19 cellular contexts compared by ENCODE assay signal in genomic region chr5:79173626-79174025, GRCh38.
DNase-seq lines count a peak whose midpoint lies in the region; ATAC-seq, FAIRE-seq and TF ChIP-seq lines count a peak whose summit lies in the region.
"Had no signal": no experiment of that assay in that cellular context is flagged by ENCODE, and none has a peak within 500 bp of the region (broad histone marks: within the 10 kb centered on the region; RNA-seq: fewer than 3 reads in every experiment).

No MANE protein-coding gene starts in this region.

- H3K27me3 Mint-ChIP-seq in stimulated activated memory B cell treated with anti-CD40 and anti-IgM and Interleukin-4, amounts not matched to agents 10 μg/mL and 1 μg/mL and 100 μg/mL, for 72 hours, result no peaks in the 10 kb centered on the region
- H3K27me3 Mint-ChIP-seq: activated CD4-positive, alpha-beta memory T cell treated with anti-CD3 and anti-CD28 coated beads, Interleukin-2, amount 10 ng/mL, durations not matched to agents 7 days and 5 days; effector memory CD8-positive, alpha-beta T cell had no signal

- FAIRE-seq in kidney (lab: Jason Lieb, UNC), result no peak
- FAIRE-seq: D721Med, RCC 7860 had no signal

- ATAC-seq in left lung (peak; percentile 90), GM18909 (IDR thresholded peaks at IDR 0.05; ENCODE audit: poor library complexity, unreplicated experiment) (no peak), HG03095 (IDR thresholded peaks at IDR 0.05; ENCODE audit: unreplicated experiment) (no peak)
- no peak for ATAC-seq in stimulated activated memory B cell treated with anti-CD40 and anti-IgM and Interleukin-4, amounts not matched to agents 10 μg/mL and 1 μg/mL and 100 μg/mL, for 72 hours
- ATAC-seq: effector memory CD8-positive, alpha-beta T cell had no signal

- H3K36me3 ChIP-seq in left lung, result no peaks in the 10 kb centered on the region
- H3K36me3 ChIP-seq in kidney (ENCODE audit: control insufficient read depth in 1 of 2, insufficient read depth in 2 of 2, low read length in 2 of 2), result no peaks in the 10 kb centered on the region

- no peaks in the 10 kb centered on the region for H3K9me3 Mint-ChIP-seq in stimulated activated memory B cell treated with anti-CD40 and anti-IgM and Interleukin-4, amounts not matched to agents 10 μg/mL and 1 μg/mL and 100 μg/mL, for 72 hours
- H3K9me3 Mint-ChIP-seq: activated CD4-positive, alpha-beta memory T cell treated with anti-CD3 and anti-CD28 coated beads, Interleukin-2, amount 10 ng/mL, durations not matched to agents 7 days and 5 days; effector memory CD8-positive, alpha-beta T cell; HFFc6 had no signal

- H3K4me1 Mint-ChIP-seq in stimulated activated memory B cell treated with anti-CD40 and anti-IgM and Interleukin-4, amounts not matched to agents 10 μg/mL and 1 μg/mL and 100 μg/mL, for 72 hours, result no peaks in the 10 kb centered on the region

- DNase-seq in DMS53 (lab: John Stamatoyannopoulos, UW), result peak; percentile 94
- DNase-seq in NCI-H1105 (lab: John Stamatoyannopoulos, UW), result peak; percentile 10
- DNase-seq in NCI-H774 (lab: John Stamatoyannopoulos, UW), result peak; percentile 18
- no peak for DNase-seq in left lung
- no peak for DNase-seq in kidney
- DNase-seq: activated CD4-positive, alpha-beta memory T cell treated with anti-CD3 and anti-CD28 coated beads, Interleukin-2, amount 10 ng/mL, durations not matched to agents 7 days and 5 days; effector memory CD8-positive, alpha-beta T cell; HFFc6; hippocampal formation; IMR-90; NCI-H446 treated with DMSO at 0.1 percent for 48 hours; stimulated activated CD4-positive, alpha-beta T cell treated with anti-CD3 and anti-CD28 coated beads, Interleukin-4, amount 100 ng/mL, for 24 hours; stimulated activated CD8-positive, alpha-beta memory T cell treated with anti-CD3 and anti-CD28 coated beads, Interleukin-4, amount 100 ng/mL, for 48 hours; SW 1271 had no signal

- no peak overlapping the region for H3K27ac ChIP-seq in left lung
- H3K27ac ChIP-seq in kidney (ENCODE audit: low read depth in 2 of 2, low read length in 2 of 2), result no peak overlapping the region

- H3K9ac ChIP-seq in kidney (ENCODE audit: low read length in 2 of 2), result no peak overlapping the region

- no peak overlapping the region for H3K4me3 Mint-ChIP-seq in stimulated activated memory B cell treated with anti-CD40 and anti-IgM and Interleukin-4, amounts not matched to agents 10 μg/mL and 1 μg/mL and 100 μg/mL, for 72 hours
- H3K4me3 Mint-ChIP-seq: activated CD4-positive, alpha-beta memory T cell treated with anti-CD3 and anti-CD28 coated beads, Interleukin-2, amount 10 ng/mL, durations not matched to agents 7 days and 5 days; effector memory CD8-positive, alpha-beta T cell; HFFc6 had no signal

- H3K36me3 Mint-ChIP-seq in stimulated activated memory B cell treated with anti-CD40 and anti-IgM and Interleukin-4, amounts not matched to agents 10 μg/mL and 1 μg/mL and 100 μg/mL, for 72 hours, result no peaks in the 10 kb centered on the region

- intact Hi-C loops in left lung (cut with DNase I), result no loop called here
- intact Hi-C loops in kidney (cut with DNase I), result no loop called here

- H3K27ac Mint-ChIP-seq in stimulated activated memory B cell treated with anti-CD40 and anti-IgM and Interleukin-4, amounts not matched to agents 10 μg/mL and 1 μg/mL and 100 μg/mL, for 72 hours, result no peak overlapping the region
- H3K27ac Mint-ChIP-seq: activated CD4-positive, alpha-beta memory T cell treated with anti-CD3 and anti-CD28 coated beads, Interleukin-2, amount 10 ng/mL, durations not matched to agents 7 days and 5 days; effector memory CD8-positive, alpha-beta T cell; HFFc6 had no signal

- H3K9me3 ChIP-seq in left lung (no peaks in the 10 kb centered on the region), kidney (ENCODE audit: control insufficient read depth in 1 of 2, low read length in 2 of 2) (no peaks in the 10 kb centered on the region)

- TF ChIP-seq CTCF in left lung (IDR thresholded peaks at IDR 0.05), result no peak
- TF ChIP-seq CTCF in kidney (IDR thresholded peaks at IDR 0.05; ENCODE audit: borderline replicate concordance, extremely low read depth, insufficient read depth), result no peak

- H3K4me1 ChIP-seq in left lung, result no peaks in the 10 kb centered on the region
- H3K4me1 ChIP-seq in kidney (ENCODE audit: control insufficient read depth in 1 of 2, insufficient read depth in 1 of 2, low read depth in 1 of 2, low read length in 2 of 2), result no peaks in the 10 kb centered on the region

- H3K4me3 ChIP-seq in left lung (no peak overlapping the region), kidney (ENCODE audit: low read length in 2 of 2) (no peak overlapping the region)

- no peaks in the 10 kb centered on the region for H3K27me3 ChIP-seq in left lung

Comparison
In these comparisons a context has a peak if more than half of its experiments do, and no peak if none do; other contexts are left out.
1. DNase-seq: peak in DMS53 (single experiment), NCI-H1105 (single experiment) and NCI-H774 (single experiment); none in left lung (0 of 2) and kidney (single experiment).